In genomic region chr9:35645736-35646582, GRCh38 we compare ENCODE assay signal across 1 cellular context.
TF ChIP-seq lines count a peak whose summit lies in the region.

No MANE protein-coding gene starts in this region.

TF ChIP-seq in IMR-90, 13 proteins besides CTCF, POLR2A, EP300 and RAD21:
- TF ChIP-seq CHD1 (IDR thresholded peaks at IDR 0.05; ENCODE audit: low read depth, low read length) (no peak), FOS (IDR thresholded peaks at IDR 0.05; ENCODE audit: low read depth, low read length) (no peak), RCOR1 (IDR thresholded peaks at IDR 0.05; ENCODE audit: insufficient replicate concordance, low read length) (no peak), CEBPB (IDR thresholded peaks at IDR 0.05; ENCODE audit: low read depth, low read length) (no peak), BHLHE40 (IDR thresholded peaks at IDR 0.05; ENCODE audit: low read depth, low read length) (no peak), MXI1 (IDR thresholded peaks at IDR 0.05; ENCODE audit: borderline replicate concordance, low read depth, low read length) (no peak), NFE2L2 (IDR thresholded peaks at IDR 0.05; ENCODE audit: low read depth, low read length) (no peak), MAZ (IDR thresholded peaks at IDR 0.05; ENCODE audit: borderline replicate concordance, low read depth, low read length) (no peak), RFX5 (IDR thresholded peaks at IDR 0.05; ENCODE audit: low read depth, low read length) (no peak), MAFK (IDR thresholded peaks at IDR 0.05; ENCODE audit: low read depth, low read length) (no peak), SMC3 (IDR thresholded peaks at IDR 0.05; ENCODE audit: low read depth, low read length) (no peak)
- TF ChIP-seq, protein P1, sequence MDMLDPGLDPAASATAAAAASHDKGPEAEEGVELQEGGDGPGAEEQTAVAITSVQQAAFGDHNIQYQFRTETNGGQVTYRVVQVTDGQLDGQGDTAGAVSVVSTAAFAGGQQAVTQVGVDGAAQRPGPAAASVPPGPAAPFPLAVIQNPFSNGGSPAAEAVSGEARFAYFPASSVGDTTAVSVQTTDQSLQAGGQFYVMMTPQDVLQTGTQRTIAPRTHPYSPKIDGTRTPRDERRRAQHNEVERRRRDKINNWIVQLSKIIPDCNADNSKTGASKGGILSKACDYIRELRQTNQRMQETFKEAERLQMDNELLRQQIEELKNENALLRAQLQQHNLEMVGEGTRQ (IDR thresholded peaks at IDR 0.05; ENCODE audit: low read depth, low read length), result no peak
- TF ChIP-seq, protein P2, sequence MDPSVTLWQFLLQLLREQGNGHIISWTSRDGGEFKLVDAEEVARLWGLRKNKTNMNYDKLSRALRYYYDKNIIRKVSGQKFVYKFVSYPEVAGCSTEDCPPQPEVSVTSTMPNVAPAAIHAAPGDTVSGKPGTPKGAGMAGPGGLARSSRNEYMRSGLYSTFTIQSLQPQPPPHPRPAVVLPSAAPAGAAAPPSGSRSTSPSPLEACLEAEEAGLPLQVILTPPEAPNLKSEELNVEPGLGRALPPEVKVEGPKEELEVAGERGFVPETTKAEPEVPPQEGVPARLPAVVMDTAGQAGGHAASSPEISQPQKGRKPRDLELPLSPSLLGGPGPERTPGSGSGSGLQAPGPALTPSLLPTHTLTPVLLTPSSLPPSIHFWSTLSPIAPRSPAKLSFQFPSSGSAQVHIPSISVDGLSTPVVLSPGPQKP (IDR thresholded peaks at IDR 0.05; ENCODE audit: borderline replicate concordance, low read depth, low read length), result no peak
